ENCODE assay signal across 24 cellular contexts in the genomic region with DNA sequence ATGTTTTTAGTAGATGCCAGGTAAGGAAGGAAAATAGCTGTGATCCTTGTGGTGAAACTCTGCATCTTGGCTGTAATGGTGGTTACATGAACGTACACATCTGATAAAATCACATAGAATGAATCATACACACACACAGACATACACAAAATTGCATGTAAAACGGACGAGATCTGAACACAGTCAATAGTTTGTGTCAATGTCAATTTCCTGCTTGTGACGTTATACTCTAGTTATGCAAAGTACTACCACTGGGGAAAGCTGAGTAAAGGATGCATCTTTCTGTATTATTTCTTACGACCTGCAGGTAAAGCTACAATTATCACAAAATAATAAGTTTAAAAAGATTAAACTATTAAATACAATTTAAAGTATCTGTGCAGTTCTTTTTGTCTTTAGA.
"Had no signal": no experiment of that assay in that cellular context is flagged by ENCODE, and none has a peak within 500 bp of the region (broad histone marks: within the 10 kb centered on the region; RNA-seq: fewer than 3 reads in every experiment).

No MANE protein-coding gene starts in this region.

- H3K27ac Mint-ChIP-seq: activated CD8-positive, alpha-beta T cell treated with anti-CD3 and anti-CD28 coated beads, Interleukin-2, amount 10 ng/mL, durations not matched to agents 7 days and 5 days; activated T-helper 1 cell treated with anti-CD3 and anti-CD28 coated beads, Interleukin-12 subunit alpha, Interleukin-12 subunit beta, Interleukin-2, Interleukin-4 antibody, amounts not matched to agents 30 ng/mL and 10 ng/mL and 1 ng/mL, durations not matched to agents 14 hours and 24 hours and 36 hours; brain; natural killer cell treated with Interleukin-12 subunit alpha and Interleukin-12 subunit beta and Interleukin-15 and Interleukin-18, amount 100 ng/mL, for 72 hours; stimulated activated naive CD8-positive, alpha-beta T cell treated with anti-CD3 and anti-CD28 coated beads, Interleukin-15, Interleukin-2, amounts not matched to agents 100 ng/mL and 50 ng/mL, for 24 hours had no signal

- H3K27ac ChIP-seq: neutrophil, ovary, psoas muscle, right atrium auricular region, tibial artery, VCaP had no signal

- H3K36me3 Mint-ChIP-seq: brain; natural killer cell treated with Interleukin-12 subunit alpha and Interleukin-12 subunit beta and Interleukin-15 and Interleukin-18, amount 100 ng/mL, for 72 hours had no signal

- H3K27me3 ChIP-seq: neutrophil, right atrium auricular region, tibial artery had no signal

- DNase-seq: activated CD4-positive, alpha-beta T cell treated with anti-CD3 and anti-CD28 coated beads, Interleukin-2, amount 50 U/mL, for 1 hour; activated CD4-positive, CD25-positive, alpha-beta regulatory T cell treated with anti-CD3 and anti-CD28 coated beads, Interleukin-2, amount 50 U/mL, for 72 hours; activated CD8-positive, alpha-beta T cell treated with anti-CD3 and anti-CD28 coated beads, Interleukin-2, amount 10 ng/mL, durations not matched to agents 7 days and 5 days; activated gamma-delta T cell; activated naive CD4-positive, alpha-beta T cell treated with anti-CD3 and anti-CD28 coated beads, Interleukin-2, amount 50 U/mL, for 16 hours; aorta; caudate nucleus; dermis blood vessel endothelial cell; effector CD8-positive, alpha-beta T cell; hippocampal formation; left ventricle myocardium superior; ovary; psoas muscle; stimulated activated CD4-positive, alpha-beta T cell treated with anti-CD3 and anti-CD28 coated beads, Interleukin-12 subunit alpha, Interleukin-12 subunit beta, amount 100 ng/mL, for 4 hours; substantia nigra; tibial artery had no signal

- H3K4me1 ChIP-seq: psoas muscle, right atrium auricular region, tibial artery had no signal

- H3K4me3 Mint-ChIP-seq: activated CD8-positive, alpha-beta T cell treated with anti-CD3 and anti-CD28 coated beads, Interleukin-2, amount 10 ng/mL, durations not matched to agents 7 days and 5 days; activated T-helper 1 cell treated with anti-CD3 and anti-CD28 coated beads, Interleukin-12 subunit alpha, Interleukin-12 subunit beta, Interleukin-2, Interleukin-4 antibody, amounts not matched to agents 30 ng/mL and 10 ng/mL and 1 ng/mL, durations not matched to agents 14 hours and 24 hours and 36 hours; brain; natural killer cell treated with Interleukin-12 subunit alpha and Interleukin-12 subunit beta and Interleukin-15 and Interleukin-18, amount 100 ng/mL, for 72 hours; stimulated activated naive CD8-positive, alpha-beta T cell treated with anti-CD3 and anti-CD28 coated beads, Interleukin-15, Interleukin-2, amounts not matched to agents 100 ng/mL and 50 ng/mL, for 24 hours had no signal

- H3K27me3 Mint-ChIP-seq: natural killer cell treated with Interleukin-12 subunit alpha and Interleukin-12 subunit beta and Interleukin-15 and Interleukin-18, amount 100 ng/mL, for 72 hours; stimulated activated naive CD8-positive, alpha-beta T cell treated with anti-CD3 and anti-CD28 coated beads, Interleukin-15, Interleukin-2, amounts not matched to agents 100 ng/mL and 50 ng/mL, for 24 hours had no signal

- ATAC-seq: activated CD8-positive, alpha-beta T cell treated with anti-CD3 and anti-CD28 coated beads, Interleukin-2, amount 10 ng/mL, durations not matched to agents 7 days and 5 days; esophagus mucosa; left ventricle myocardium superior; natural killer cell treated with Interleukin-12 subunit alpha and Interleukin-12 subunit beta and Interleukin-15 and Interleukin-18, amount 100 ng/mL, for 72 hours; psoas muscle had no signal

- H3K4me1 Mint-ChIP-seq: brain had no signal
